28 cellular contexts compared by ENCODE assay signal in genomic region chr19:34596989-34597388, GRCh38.
"Had no signal": no experiment of that assay in that cellular context is flagged by ENCODE, and none has a peak within 500 bp of the region (broad histone marks: within the 10 kb centered on the region; RNA-seq: fewer than 3 reads in every experiment).

No MANE protein-coding gene starts in this region.

- H3K27me3 ChIP-seq: stomach, suprapubic skin, testis, thyroid gland, tibial artery, tibial nerve, transverse colon, upper lobe of left lung, upper lobe of right lung, uterus, vagina had no signal

- H3K4me3 Mint-ChIP-seq: stimulated activated effector memory CD8-positive, alpha-beta T cell treated with anti-CD3 and anti-CD28 coated beads, Interleukin-12 subunit alpha, Interleukin-12 subunit beta, amount 100 ng/mL, for 72 hours; stimulated activated memory B cell treated with anti-CD40 and anti-IgM and Interleukin-4, amounts not matched to agents 10 μg/mL and 1 μg/mL and 100 μg/mL, for 72 hours; stimulated activated naive B cell treated with anti-CD40 and anti-IgM and Interleukin-4, amounts not matched to agents 10 μg/mL and 1 μg/mL and 100 μg/mL, for 72 hours; stimulated activated naive CD8-positive, alpha-beta T cell treated with anti-CD3 and anti-CD28 coated beads, Interleukin-15, amount 100 ng/mL, for 72 hours; stimulated activated naive CD8-positive, alpha-beta T cell treated with anti-CD3 and anti-CD28 coated beads, Interleukin-15, Interleukin-2, amounts not matched to agents 100 ng/mL and 50 ng/mL, for 24 hours; type B pancreatic cell had no signal

- ATAC-seq: stimulated activated effector memory CD8-positive, alpha-beta T cell treated with anti-CD3 and anti-CD28 coated beads, Interleukin-12 subunit alpha, Interleukin-12 subunit beta, amount 100 ng/mL, for 72 hours; stimulated activated memory B cell treated with anti-CD40 and anti-IgM and Interleukin-4, amounts not matched to agents 10 μg/mL and 1 μg/mL and 100 μg/mL, for 72 hours; stimulated activated naive B cell treated with anti-CD40 and anti-IgM and Interleukin-4, amounts not matched to agents 10 μg/mL and 1 μg/mL and 100 μg/mL, for 72 hours; stimulated activated naive CD8-positive, alpha-beta T cell treated with anti-CD3 and anti-CD28 coated beads, Interleukin-15, amount 100 ng/mL, for 72 hours; stimulated activated naive CD8-positive, alpha-beta T cell treated with anti-CD3 and anti-CD28 coated beads, Interleukin-15, Interleukin-2, amounts not matched to agents 100 U/mL and 50 U/mL, for 24 hours; upper lobe of right lung had no signal

- H3K27ac Mint-ChIP-seq: stimulated activated effector memory CD8-positive, alpha-beta T cell treated with anti-CD3 and anti-CD28 coated beads, Interleukin-12 subunit alpha, Interleukin-12 subunit beta, amount 100 ng/mL, for 72 hours; stimulated activated memory B cell treated with anti-CD40 and anti-IgM and Interleukin-4, amounts not matched to agents 10 μg/mL and 1 μg/mL and 100 μg/mL, for 72 hours; stimulated activated naive B cell treated with anti-CD40 and anti-IgM and Interleukin-4, amounts not matched to agents 10 μg/mL and 1 μg/mL and 100 μg/mL, for 72 hours; stimulated activated naive CD8-positive, alpha-beta T cell treated with anti-CD3 and anti-CD28 coated beads, Interleukin-15, amount 100 ng/mL, for 72 hours; stimulated activated naive CD8-positive, alpha-beta T cell treated with anti-CD3 and anti-CD28 coated beads, Interleukin-15, Interleukin-2, amounts not matched to agents 100 ng/mL and 50 ng/mL, for 24 hours; type B pancreatic cell had no signal

- H3K4me1 ChIP-seq: testis, tibial artery, tibial nerve, transverse colon, uterus had no signal

- H3K9me3 Mint-ChIP-seq: type B pancreatic cell had no signal

- H3K27ac ChIP-seq: stomach, suprapubic skin, testis, thoracic aorta, thyroid gland, tibial artery, tibial nerve, transverse colon, upper lobe of left lung, upper lobe of right lung, uterus, vagina had no signal

- H3K4me3 ChIP-seq: stomach, suprapubic skin, testis, thoracic aorta, thyroid gland, tibial artery, tibial nerve, transverse colon, upper lobe of left lung, upper lobe of right lung, uterus, vagina had no signal

- H3K36me3 ChIP-seq: stomach, suprapubic skin, thoracic aorta, thyroid gland, tibial artery, transverse colon, upper lobe of left lung, upper lobe of right lung, uterus, vagina had no signal

- H3K36me3 Mint-ChIP-seq: stimulated activated effector memory CD8-positive, alpha-beta T cell treated with anti-CD3 and anti-CD28 coated beads, Interleukin-12 subunit alpha, Interleukin-12 subunit beta, amount 100 ng/mL, for 72 hours; type B pancreatic cell had no signal

- DNase-seq: stimulated activated CD4-positive, alpha-beta T cell treated with anti-CD3 and anti-CD28 coated beads, Interleukin-2, amount 100 ng/mL, for 48 hours; stimulated activated CD4-positive, alpha-beta T cell treated with anti-CD3 and anti-CD28 coated beads, Interleukin-4, amount 100 ng/mL, for 1 hour; stimulated activated CD4-positive, alpha-beta T cell treated with anti-CD3 and anti-CD28 coated beads, Interleukin-4, amount 100 ng/mL, for 24 hours; stimulated activated CD4-positive, alpha-beta T cell treated with anti-CD3 and anti-CD28 coated beads, Interleukin-4, amount 100 ng/mL, for 4 hours; stimulated activated CD8-positive, alpha-beta memory T cell treated with anti-CD3 and anti-CD28 coated beads, Interleukin-4, amount 100 ng/mL, for 48 hours; stimulated activated naive B cell treated with anti-CD40 and anti-IgM and Interleukin-4, amounts not matched to agents 10 μg/mL and 1 μg/mL and 100 μg/mL, for 72 hours; stimulated activated naive CD4-positive, alpha-beta T cell; stimulated activated naive CD4-positive, alpha-beta T cell treated with Interleukin-2 at 50 U/mL for 16 hours; stimulated activated naive CD8-positive, alpha-beta T cell treated with anti-CD3 and anti-CD28 coated beads, Interleukin-15, amount 100 ng/mL, for 72 hours; stimulated activated naive CD8-positive, alpha-beta T cell treated with anti-CD3 and anti-CD28 coated beads, Interleukin-15, Interleukin-2, amounts not matched to agents 100 U/mL and 50 U/mL, for 24 hours; stomach; substantia nigra; testis; thyroid gland; tibial artery; transverse colon; trophoblast cell; upper lobe of left lung; uterus had no signal

- H3K27me3 Mint-ChIP-seq: stimulated activated naive CD8-positive, alpha-beta T cell treated with anti-CD3 and anti-CD28 coated beads, Interleukin-15, amount 100 ng/mL, for 72 hours; stimulated activated naive CD8-positive, alpha-beta T cell treated with anti-CD3 and anti-CD28 coated beads, Interleukin-15, Interleukin-2, amounts not matched to agents 100 ng/mL and 50 ng/mL, for 24 hours; type B pancreatic cell had no signal

- H3K4me1 Mint-ChIP-seq: stimulated activated memory B cell treated with anti-CD40 and anti-IgM and Interleukin-4, amounts not matched to agents 10 μg/mL and 1 μg/mL and 100 μg/mL, for 72 hours had no signal

- H3K9me3 ChIP-seq: stomach, suprapubic skin, testis, thoracic aorta, thyroid gland, tibial artery, transverse colon, upper lobe of left lung, upper lobe of right lung, uterus, vagina had no signal
